In genomic region chr9:121620777-121621437, GRCh38 we compare ENCODE assay signal across 7 cellular contexts. TPM values are rescaled to one million over a fixed set of nuclear protein-coding genes. Genes with fewer than 3 reads are reported as not detected.
DNase-seq lines count a peak whose midpoint lies in the region; ATAC-seq and TF ChIP-seq lines count a peak whose summit lies in the region.

No MANE protein-coding gene starts in this region.

- H2BK12ac ChIP-seq in trophoblast cell (ENCODE audit: low read length), result peak overlapping the region; percentile 62

- no peak overlapping the region for H4K12ac ChIP-seq in trophoblast cell (ENCODE audit: low read depth, low read length)

- H2AK5ac ChIP-seq in trophoblast cell (ENCODE audit: low read length), result no peak overlapping the region

- no peak overlapping the region for H3K18ac ChIP-seq in trophoblast cell (ENCODE audit: low read length)

- peak overlapping the region; percentile 43 for H2BK120ac ChIP-seq in trophoblast cell (ENCODE audit: insufficient read depth, low read length, poor library complexity)

- no peak overlapping the region for H3K27ac ChIP-seq in trophoblast cell (ENCODE audit: low read depth, low read length)

- H3K14ac ChIP-seq in trophoblast cell (ENCODE audit: low read length), result no peak overlapping the region

- no CpG with 5 or more reads among the region's 3 CpGs for WGBS in trophoblast cell (ENCODE audit: extremely low coverage, insufficient coverage, insufficient read length)

- H4K8ac ChIP-seq in trophoblast cell (ENCODE audit: low read depth, low read length), result no peak overlapping the region

- no peaks in the 10 kb centered on the region for H3K36me3 ChIP-seq in trophoblast cell (ENCODE audit: control insufficient read depth in 1 of 2, insufficient read depth in 2 of 2, low read length in 2 of 2)

- H4K91ac ChIP-seq in trophoblast cell (ENCODE audit: low read depth, low read length), result no peak overlapping the region

- DNase-seq in GM12865 (ENCODE audit: low read depth) (peak; percentile 32), NB4 (ENCODE audit: low read depth) (peak; percentile 74), choroid plexus epithelial cell (ENCODE audit: low read depth) (peak; percentile 52), trophoblast cell (no peak), NCI-H2171 (lab: John Stamatoyannopoulos, UW) (no peak)

- no peak for TF ChIP-seq POLR2A in NB4 (IDR thresholded peaks at IDR 0.05; ENCODE audit: extremely low read depth, insufficient read length)

- no peak overlapping the region for H3K9ac ChIP-seq in trophoblast cell (ENCODE audit: low read length)

- H3K9me3 ChIP-seq in trophoblast cell (ENCODE audit: insufficient read depth, low read depth, low read length), result no peaks in the 10 kb centered on the region

- H3K27me3 ChIP-seq in trophoblast cell (ENCODE audit: insufficient read depth, low read length), result no peaks in the 10 kb centered on the region

- peaks cover 10% of the 10 kb centered on the region in 2 experiments for H3K4me1 ChIP-seq in trophoblast cell (ENCODE audit: control insufficient read depth in 1 of 2, insufficient read depth in 2 of 2, low read length in 2 of 2)

- no peaks in the 10 kb centered on the region for H3K79me2 ChIP-seq in trophoblast cell (ENCODE audit: control insufficient read depth, insufficient read depth, low read length, poor library complexity)

- H3K23ac ChIP-seq in trophoblast cell (ENCODE audit: low read length), result no peak overlapping the region

- no peak overlapping the region for H3K4me3 ChIP-seq in GM12865 (ENCODE audit: low read depth, low read length)
- H3K4me3 ChIP-seq in NB4 (ENCODE audit: low read depth, low read length), result no peak overlapping the region
- no peak overlapping the region for H3K4me3 ChIP-seq in choroid plexus epithelial cell (ENCODE audit: low read depth, low read length)
- H3K4me3 ChIP-seq in trophoblast cell (ENCODE audit: low read depth, low read length), result no peak overlapping the region

- H3K79me1 ChIP-seq in trophoblast cell (ENCODE audit: low read length), result peaks cover 2% of the 10 kb centered on the region

- no peak overlapping the region for H3K4ac ChIP-seq in trophoblast cell (ENCODE audit: low read depth, low read length)

- no peak for ATAC-seq in GM21528 (IDR thresholded peaks at IDR 0.05; ENCODE audit: low FRiP score, unreplicated experiment)
- ATAC-seq in HG03439 (IDR thresholded peaks at IDR 0.05; ENCODE audit: unreplicated experiment), result no peak

- H2BK5ac ChIP-seq in trophoblast cell (ENCODE audit: low read depth, low read length, poor library complexity), result no peak overlapping the region

- TF ChIP-seq CTCF in GM12865 (IDR thresholded peaks at IDR 0.05; ENCODE audit: insufficient read depth, low read depth, low read length, missing control alignments) (peak; percentile 41), NB4 (IDR thresholded peaks at IDR 0.05; ENCODE audit: low read depth, low read length) (peak; percentile 80), choroid plexus epithelial cell (conservative IDR thresholded peaks at IDR 0.05; ENCODE audit: low read depth, low read length) (peak; percentile 74)

- no peak overlapping the region for H3K4me2 ChIP-seq in trophoblast cell (ENCODE audit: low read length)

- H2AFZ ChIP-seq in trophoblast cell (ENCODE audit: insufficient read depth, low read length, poor library complexity), result no peak overlapping the region

RNA-seq across cellular contexts. Expression of gene DAB2IP, which starts 30.5 kb away (rescaled TPM):
- 22.7 and 24.2 TPM in 2 replicates for polyA plus RNA-seq in trophoblast cell (2013)

Comparison
In these comparisons a context has a peak if more than half of its experiments do, and no peak if none do; other contexts are left out.
1. DNase-seq: peak in GM12865 (single experiment), NB4 (single experiment) and choroid plexus epithelial cell (single experiment); none in trophoblast cell (0 of 2) and NCI-H2171 (single experiment).
2. Peak in every context shown above with its lines, with median percentiles within 50 percentile points of each other: CTCF ChIP-seq.